ENCODE assay signal across 3 cellular contexts in genomic region chr19:41530761-41531301, GRCh38.
TF ChIP-seq lines count a peak whose summit lies in the region.

No MANE protein-coding gene starts in this region.

TF ChIP-seq in SK-N-SH, 30 proteins besides CTCF, POLR2A, EP300 and RAD21 (continued from another document and continues in another):
- TF ChIP-seq USF2 (IDR thresholded peaks at IDR 0.05; ENCODE audit: borderline replicate concordance, low read depth, low read length) (no peak), FOXJ3 (CRISPR knock-in tag; IDR thresholded peaks at IDR 0.05) (no peak), RCOR1 (IDR thresholded peaks at IDR 0.05; ENCODE audit: low read length) (no peak), ZBTB33 (IDR thresholded peaks at IDR 0.05; ENCODE audit: borderline replicate concordance, low read depth) (no peak), RXRA (IDR thresholded peaks at IDR 0.05; ENCODE audit: borderline replicate concordance, low read depth) (no peak), NRF1 (IDR thresholded peaks at IDR 0.05; ENCODE audit: low read depth, low read length) (no peak), IRF3 (IDR thresholded peaks at IDR 0.05; ENCODE audit: low read depth, low read length) (no peak), ELF1 (IDR thresholded peaks at IDR 0.05) (no peak), USF1 (IDR thresholded peaks at IDR 0.05; ENCODE audit: borderline replicate concordance, low read depth) (no peak), NFIC (IDR thresholded peaks at IDR 0.05; ENCODE audit: borderline replicate concordance) (no peak)

TF ChIP-seq in SK-N-SH treated with all-trans-retinoic acid at 6 μM for 48 hours, 23 proteins besides CTCF, POLR2A, EP300 and RAD21 (continued from another document):
- no peak for TF ChIP-seq POU6F1 (CRISPR knock-in tag; IDR thresholded peaks at IDR 0.05; ENCODE audit: borderline replicate concordance, low read depth)
- TF ChIP-seq PATZ1 (CRISPR knock-in tag; IDR thresholded peaks at IDR 0.05; ENCODE audit: borderline replicate concordance) = no peak
- TF ChIP-seq CSRNP3 (CRISPR knock-in tag; IDR thresholded peaks at IDR 0.05) = no peak
- TF ChIP-seq ISL1 (CRISPR knock-in tag; IDR thresholded peaks at IDR 0.05) = no peak
- TF ChIP-seq ZNF8 (CRISPR knock-in tag; IDR thresholded peaks at IDR 0.05) = no peak
- TF ChIP-seq ZFP30 (CRISPR knock-in tag; IDR thresholded peaks at IDR 0.05) = no peak
- no peak for TF ChIP-seq ARNTL (CRISPR knock-in tag; IDR thresholded peaks at IDR 0.05; ENCODE audit: borderline replicate concordance, low read depth)
- no peak for TF ChIP-seq ZFP3 (CRISPR knock-in tag; IDR thresholded peaks at IDR 0.05)
- TF ChIP-seq TOX (CRISPR knock-in tag; IDR thresholded peaks at IDR 0.05; ENCODE audit: borderline replicate concordance) = no peak
- TF ChIP-seq OSR1 (CRISPR knock-in tag; IDR thresholded peaks at IDR 0.05) = no peak
- no peak for TF ChIP-seq ZC3H10 (CRISPR knock-in tag; IDR thresholded peaks at IDR 0.05)
- TF ChIP-seq CREB5 (CRISPR knock-in tag; IDR thresholded peaks at IDR 0.05; ENCODE audit: low read depth) = no peak
- no peak for TF ChIP-seq ZNF565 (CRISPR knock-in tag; conservative IDR thresholded peaks at IDR 0.05; ENCODE audit: low read depth)
- no peak for TF ChIP-seq ESRRG (CRISPR knock-in tag; IDR thresholded peaks at IDR 0.05)
- TF ChIP-seq TCF4 (CRISPR knock-in tag; IDR thresholded peaks at IDR 0.05; ENCODE audit: borderline replicate concordance) = no peak
- no peak for TF ChIP-seq PPARA (CRISPR knock-in tag; IDR thresholded peaks at IDR 0.05; ENCODE audit: borderline replicate concordance)
- TF ChIP-seq TSHZ2 (CRISPR knock-in tag; IDR thresholded peaks at IDR 0.05) = no peak
TF ChIP-seq in SK-N-SH treated with all-trans-retinoic acid at 6 μM for 48 hours: peak in this region for 0.

TF ChIP-seq in WTC11, 78 proteins besides CTCF, POLR2A, EP300 and RAD21 (continued from another document):
- TF ChIP-seq ATF6 (CRISPR knock-in tag; IDR thresholded peaks at IDR 0.05) = no peak
- no peak for TF ChIP-seq ZBTB21 (CRISPR knock-in tag; IDR thresholded peaks at IDR 0.05; ENCODE audit: borderline replicate concordance)
- no peak for TF ChIP-seq ZNF121 (CRISPR knock-in tag; IDR thresholded peaks at IDR 0.05)
- no peak for TF ChIP-seq AR (CRISPR knock-in tag; IDR thresholded peaks at IDR 0.05)
- TF ChIP-seq MXD4 (CRISPR knock-in tag; IDR thresholded peaks at IDR 0.05; ENCODE audit: borderline replicate concordance) = no peak
- TF ChIP-seq FOXP1 (CRISPR knock-in tag; IDR thresholded peaks at IDR 0.05; ENCODE audit: borderline replicate concordance) = no peak
- no peak for TF ChIP-seq ZNF317 (CRISPR knock-in tag; IDR thresholded peaks at IDR 0.05; ENCODE audit: borderline replicate concordance, low read depth)
- no peak for TF ChIP-seq ZNF416 (CRISPR knock-in tag; IDR thresholded peaks at IDR 0.05)
- no peak for TF ChIP-seq CDX4 (CRISPR knock-in tag; IDR thresholded peaks at IDR 0.05; ENCODE audit: borderline replicate concordance)
